15 cellular contexts compared by ENCODE assay signal in the genomic region with DNA sequence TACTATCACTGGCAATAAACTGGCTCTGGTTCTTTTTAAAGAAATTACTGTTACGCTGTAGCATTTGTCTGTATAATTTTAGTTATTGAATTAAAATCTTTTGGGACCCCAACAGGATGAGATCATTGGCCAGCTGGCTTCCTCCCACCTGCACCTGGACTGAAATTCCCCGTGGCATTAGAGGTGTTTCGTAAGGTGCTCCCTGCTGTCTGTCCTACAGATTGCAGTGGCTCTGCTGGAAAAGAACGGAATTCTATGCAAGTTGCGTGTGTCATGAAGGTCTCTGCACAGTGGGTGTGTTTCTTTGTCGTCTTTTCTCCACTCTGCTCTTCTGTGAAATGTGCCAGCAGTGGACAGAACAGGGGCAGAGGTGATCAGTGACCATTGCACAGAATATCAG.
DNase-seq lines count a peak whose midpoint lies in the region; ATAC-seq and TF ChIP-seq lines count a peak whose summit lies in the region.
"Had no signal": no experiment of that assay in that cellular context is flagged by ENCODE, and none has a peak within 500 bp of the region (broad histone marks: within the 10 kb centered on the region; RNA-seq: fewer than 3 reads in every experiment).

No MANE protein-coding gene starts in this region.

- H3F3A ChIP-seq in neural progenitor cell (ENCODE audit: low read depth) = peaks cover 52% of the 10 kb centered on the region

- H3K9me3 ChIP-seq in iPS-18a (ENCODE audit: control insufficient read depth, low read depth, low read length) = no peaks in the 10 kb centered on the region
- no peaks in the 10 kb centered on the region for H3K9me3 ChIP-seq in neural progenitor cell (ENCODE audit: low read depth)
- H3K9me3 ChIP-seq: Caco-2 had no signal

- no peaks in the 10 kb centered on the region for H3K27me3 ChIP-seq in H7 (ENCODE audit: control insufficient read depth, insufficient read depth, low read length)
- no peaks in the 10 kb centered on the region for H3K27me3 ChIP-seq in iPS-18a (ENCODE audit: control insufficient read depth, insufficient read depth, low read length)
- H3K27me3 ChIP-seq in neural progenitor cell = no peaks in the 10 kb centered on the region

- H3K9me3 Mint-ChIP-seq in WTC11 (no peaks in the 10 kb centered on the region), neural progenitor cell (peaks cover 7% of the 10 kb centered on the region)
- H3K9me3 Mint-ChIP-seq: HFFc6 had no signal

- H3K4me3 ChIP-seq in H7 (ENCODE audit: insufficient read depth, low read depth, low read length) (no peak overlapping the region), iPS-18a (ENCODE audit: low read length) (no peak overlapping the region), neural progenitor cell (no peak overlapping the region)
- H3K4me3 ChIP-seq: GM23248 had no signal

- POLR2A ChIA-PET in WTC11 (lab: Charles Lee) = interaction anchor here (0.7 kb wide), 1 partner anchor 84 kb away, joined by 3 read pairs; no protein-coding TSS in a partner anchor

- CTCF ChIA-PET in WTC11 (lab: Charles Lee) = interaction anchor here (0.7 to 7.5 kb wide), 2 partner anchors 8 to 381 kb away, joined by 3 to 78 read pairs; no protein-coding TSS in a partner anchor

- H3K27ac ChIP-seq in iPS-18a (ENCODE audit: low read length) (peak overlapping the region; percentile 38), neural progenitor cell (peak overlapping the region; percentile 5)
- H3K27ac ChIP-seq: GM23248, HL-60 had no signal

- peaks cover 79% of the 10 kb centered on the region for H3K79me2 ChIP-seq in neural progenitor cell (ENCODE audit: low read depth)

- peaks cover 44% of the 10 kb centered on the region for H3K4me1 ChIP-seq in iPS-18a (ENCODE audit: control insufficient read depth, low read depth, low read length)
- peaks cover 62% of the 10 kb centered on the region for H3K4me1 ChIP-seq in neural progenitor cell
- H3K4me1 ChIP-seq: Caco-2 had no signal

- H3K27ac Mint-ChIP-seq in WTC11 (peak overlapping the region; percentile 44; the same call in 1 of the 2 replicates), neural progenitor cell (no peak overlapping the region)
- H3K27ac Mint-ChIP-seq: CD14-positive monocyte; CD8-positive, alpha-beta T cell; HFFc6 had no signal

- TF ChIP-seq CTCF in WTC11 (IDR thresholded peaks at IDR 0.05) = no peak
- no peak for TF ChIP-seq CTCF in neural progenitor cell (IDR thresholded peaks at IDR 0.05)

- ATAC-seq in WTC11 (no peak; the same call in 1 of the 2 replicates), GM21423 (IDR thresholded peaks at IDR 0.05; ENCODE audit: unreplicated experiment) (no peak), GM21825 (IDR thresholded peaks at IDR 0.05; ENCODE audit: unreplicated experiment) (no peak)
- ATAC-seq: CD8-positive, alpha-beta T cell had no signal

- H3K36me3 ChIP-seq in H7 (replicated peaks; ENCODE audit: control insufficient read depth, insufficient read depth, low read length) (no peaks in the 10 kb centered on the region), iPS-18a (ENCODE audit: control insufficient read depth, low read depth, low read length) (no peaks in the 10 kb centered on the region), neural progenitor cell (no peaks in the 10 kb centered on the region)

- H3K4me1 Mint-ChIP-seq in WTC11 = peaks cover 9% of the 10 kb centered on the region
- peaks cover 40% of the 10 kb centered on the region for H3K4me1 Mint-ChIP-seq in neural progenitor cell
- H3K4me1 Mint-ChIP-seq: CD14-positive monocyte had no signal

- no peaks in the 10 kb centered on the region for H3K27me3 Mint-ChIP-seq in WTC11 (ENCODE audit: low read depth)
- peaks cover 2% of the 10 kb centered on the region for H3K27me3 Mint-ChIP-seq in neural progenitor cell (ENCODE audit: insufficient read depth, low read depth)

- DNase-seq in H7 = peak; percentile 48
- no peak for DNase-seq in WTC11 (ENCODE audit: low spot score)
- no peak for DNase-seq in neural progenitor cell (ENCODE audit: low spot score)
- no peak for DNase-seq in activated CD4-positive, CD25-positive, alpha-beta regulatory T cell treated with anti-CD3 and anti-CD28 coated beads, Interleukin-2, amount 50 U/mL, for 72 hours
- DNase-seq: Caco-2; CD8-positive, alpha-beta T cell; GF-D8; GM23248; HCEC 1CT; HFFc6 had no signal

- H3K4me3 Mint-ChIP-seq in WTC11 (no peak overlapping the region), neural progenitor cell (no peak overlapping the region)
- H3K4me3 Mint-ChIP-seq: CD14-positive monocyte; CD8-positive, alpha-beta T cell; HFFc6 had no signal

- no peak overlapping the region for H3K9ac ChIP-seq in iPS-18a (ENCODE audit: low read length)
- no peak overlapping the region for H3K9ac ChIP-seq in neural progenitor cell
- H3K9ac ChIP-seq: GM23248 had no signal

- no peak overlapping the region for H2AFZ ChIP-seq in neural progenitor cell (replicated peaks)
- H2AFZ ChIP-seq: GM23248 had no signal

- H4K20me1 ChIP-seq in neural progenitor cell (ENCODE audit: low read depth) = peaks cover 36% of the 10 kb centered on the region

- peak overlapping the region; percentile 37 for H3K4me2 ChIP-seq in neural progenitor cell

- no peaks in the 10 kb centered on the region for H3K36me3 Mint-ChIP-seq in WTC11
- H3K36me3 Mint-ChIP-seq in neural progenitor cell = no peaks in the 10 kb centered on the region
- H3K36me3 Mint-ChIP-seq: CD14-positive monocyte; CD8-positive, alpha-beta T cell had no signal

TF ChIP-seq in WTC11, 78 proteins besides CTCF, POLR2A, EP300 and RAD21 (continues in another document):
- TF ChIP-seq RELA (CRISPR knock-in tag; IDR thresholded peaks at IDR 0.05; ENCODE audit: borderline replicate concordance) = no peak
- TF ChIP-seq, protein P1, sequence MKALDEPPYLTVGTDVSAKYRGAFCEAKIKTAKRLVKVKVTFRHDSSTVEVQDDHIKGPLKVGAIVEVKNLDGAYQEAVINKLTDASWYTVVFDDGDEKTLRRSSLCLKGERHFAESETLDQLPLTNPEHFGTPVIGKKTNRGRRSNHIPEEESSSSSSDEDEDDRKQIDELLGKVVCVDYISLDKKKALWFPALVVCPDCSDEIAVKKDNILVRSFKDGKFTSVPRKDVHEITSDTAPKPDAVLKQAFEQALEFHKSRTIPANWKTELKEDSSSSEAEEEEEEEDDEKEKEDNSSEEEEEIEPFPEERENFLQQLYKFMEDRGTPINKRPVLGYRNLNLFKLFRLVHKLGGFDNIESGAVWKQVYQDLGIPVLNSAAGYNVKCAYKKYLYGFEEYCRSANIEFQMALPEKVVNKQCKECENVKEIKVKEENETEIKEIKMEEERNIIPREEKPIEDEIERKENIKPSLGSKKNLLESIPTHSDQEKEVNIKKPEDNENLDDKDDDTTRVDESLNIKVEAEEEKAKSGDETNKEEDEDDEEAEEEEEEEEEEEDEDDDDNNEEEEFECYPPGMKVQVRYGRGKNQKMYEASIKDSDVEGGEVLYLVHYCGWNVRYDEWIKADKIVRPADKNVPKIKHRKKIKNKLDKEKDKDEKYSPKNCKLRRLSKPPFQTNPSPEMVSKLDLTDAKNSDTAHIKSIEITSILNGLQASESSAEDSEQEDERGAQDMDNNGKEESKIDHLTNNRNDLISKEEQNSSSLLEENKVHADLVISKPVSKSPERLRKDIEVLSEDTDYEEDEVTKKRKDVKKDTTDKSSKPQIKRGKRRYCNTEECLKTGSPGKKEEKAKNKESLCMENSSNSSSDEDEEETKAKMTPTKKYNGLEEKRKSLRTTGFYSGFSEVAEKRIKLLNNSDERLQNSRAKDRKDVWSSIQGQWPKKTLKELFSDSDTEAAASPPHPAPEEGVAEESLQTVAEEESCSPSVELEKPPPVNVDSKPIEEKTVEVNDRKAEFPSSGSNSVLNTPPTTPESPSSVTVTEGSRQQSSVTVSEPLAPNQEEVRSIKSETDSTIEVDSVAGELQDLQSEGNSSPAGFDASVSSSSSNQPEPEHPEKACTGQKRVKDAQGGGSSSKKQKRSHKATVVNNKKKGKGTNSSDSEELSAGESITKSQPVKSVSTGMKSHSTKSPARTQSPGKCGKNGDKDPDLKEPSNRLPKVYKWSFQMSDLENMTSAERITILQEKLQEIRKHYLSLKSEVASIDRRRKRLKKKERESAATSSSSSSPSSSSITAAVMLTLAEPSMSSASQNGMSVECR (CRISPR knock-in tag; IDR thresholded peaks at IDR 0.05; ENCODE audit: borderline replicate concordance) = no peak
- TF ChIP-seq, protein P2, sequence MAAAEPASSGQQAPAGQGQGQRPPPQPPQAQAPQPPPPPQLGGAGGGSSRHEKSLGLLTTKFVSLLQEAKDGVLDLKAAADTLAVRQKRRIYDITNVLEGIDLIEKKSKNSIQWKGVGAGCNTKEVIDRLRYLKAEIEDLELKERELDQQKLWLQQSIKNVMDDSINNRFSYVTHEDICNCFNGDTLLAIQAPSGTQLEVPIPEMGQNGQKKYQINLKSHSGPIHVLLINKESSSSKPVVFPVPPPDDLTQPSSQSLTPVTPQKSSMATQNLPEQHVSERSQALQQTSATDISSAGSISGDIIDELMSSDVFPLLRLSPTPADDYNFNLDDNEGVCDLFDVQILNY (CRISPR knock-in tag; IDR thresholded peaks at IDR 0.05) = no peak
- no peak for TF ChIP-seq TCF7 (CRISPR knock-in tag; IDR thresholded peaks at IDR 0.05; ENCODE audit: low read depth)
- TF ChIP-seq ZBTB21 (CRISPR knock-in tag; IDR thresholded peaks at IDR 0.05; ENCODE audit: borderline replicate concordance) = no peak
- TF ChIP-seq, protein P3, sequence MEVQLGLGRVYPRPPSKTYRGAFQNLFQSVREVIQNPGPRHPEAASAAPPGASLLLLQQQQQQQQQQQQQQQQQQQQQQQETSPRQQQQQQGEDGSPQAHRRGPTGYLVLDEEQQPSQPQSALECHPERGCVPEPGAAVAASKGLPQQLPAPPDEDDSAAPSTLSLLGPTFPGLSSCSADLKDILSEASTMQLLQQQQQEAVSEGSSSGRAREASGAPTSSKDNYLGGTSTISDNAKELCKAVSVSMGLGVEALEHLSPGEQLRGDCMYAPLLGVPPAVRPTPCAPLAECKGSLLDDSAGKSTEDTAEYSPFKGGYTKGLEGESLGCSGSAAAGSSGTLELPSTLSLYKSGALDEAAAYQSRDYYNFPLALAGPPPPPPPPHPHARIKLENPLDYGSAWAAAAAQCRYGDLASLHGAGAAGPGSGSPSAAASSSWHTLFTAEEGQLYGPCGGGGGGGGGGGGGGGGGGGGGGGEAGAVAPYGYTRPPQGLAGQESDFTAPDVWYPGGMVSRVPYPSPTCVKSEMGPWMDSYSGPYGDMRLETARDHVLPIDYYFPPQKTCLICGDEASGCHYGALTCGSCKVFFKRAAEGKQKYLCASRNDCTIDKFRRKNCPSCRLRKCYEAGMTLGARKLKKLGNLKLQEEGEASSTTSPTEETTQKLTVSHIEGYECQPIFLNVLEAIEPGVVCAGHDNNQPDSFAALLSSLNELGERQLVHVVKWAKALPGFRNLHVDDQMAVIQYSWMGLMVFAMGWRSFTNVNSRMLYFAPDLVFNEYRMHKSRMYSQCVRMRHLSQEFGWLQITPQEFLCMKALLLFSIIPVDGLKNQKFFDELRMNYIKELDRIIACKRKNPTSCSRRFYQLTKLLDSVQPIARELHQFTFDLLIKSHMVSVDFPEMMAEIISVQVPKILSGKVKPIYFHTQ (CRISPR knock-in tag; IDR thresholded peaks at IDR 0.05) = no peak
- no peak for TF ChIP-seq CREM (CRISPR knock-in tag; IDR thresholded peaks at IDR 0.05)
- TF ChIP-seq HMGA2 (CRISPR knock-in tag; IDR thresholded peaks at IDR 0.05) = no peak
